8 cellular contexts compared by ENCODE assay signal in the genomic region with DNA sequence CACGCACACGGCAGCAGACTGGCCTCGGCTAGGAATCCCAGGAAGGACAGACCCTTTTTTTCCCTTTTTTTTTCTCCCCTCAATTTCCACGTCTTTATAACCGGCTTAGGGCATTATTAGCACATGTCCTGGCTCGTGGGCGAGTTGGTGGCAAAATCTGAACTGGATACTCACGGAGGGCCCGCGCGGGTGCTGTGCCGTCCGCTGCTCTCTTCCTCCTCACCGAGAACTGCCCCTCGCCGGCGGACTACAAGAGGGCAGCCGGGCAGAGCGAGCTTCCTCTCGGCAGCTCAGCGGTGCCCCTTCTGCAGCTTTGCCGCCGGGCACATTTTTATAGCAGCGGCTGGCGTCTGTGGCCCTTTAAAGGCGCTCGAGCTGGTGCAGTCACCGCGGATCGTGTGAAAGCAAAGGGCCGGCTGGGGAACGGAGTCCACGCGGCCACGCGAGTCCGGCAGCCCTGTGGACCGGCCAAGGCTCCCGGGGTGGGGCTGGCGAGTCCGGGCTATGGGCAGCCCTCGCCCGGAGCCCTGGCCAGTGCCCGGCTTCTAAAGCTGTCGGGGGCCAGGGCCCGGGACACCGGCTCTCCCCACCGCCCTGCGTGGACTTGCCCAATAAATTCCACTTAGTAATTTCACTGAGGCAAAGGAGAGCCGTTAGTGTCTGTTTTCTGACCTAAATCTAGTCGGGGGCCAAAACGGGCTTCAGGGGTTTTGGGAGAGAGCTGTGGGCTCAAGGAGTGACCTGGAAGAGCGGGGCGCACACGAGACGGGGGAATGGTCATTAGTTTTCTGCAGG. TPM values are rescaled to one million over a fixed set of nuclear protein-coding genes. Genes with fewer than 3 reads are reported as not detected.
DNase-seq lines count a peak whose midpoint lies in the region; ATAC-seq, FAIRE-seq and TF ChIP-seq lines count a peak whose summit lies in the region.

No MANE protein-coding gene starts in this region.

- TF ChIP-seq CTCF in PC-9 (conservative IDR thresholded peaks at IDR 0.05) (no peak), ascending aorta (IDR thresholded peaks at IDR 0.05) (no peak), right atrium auricular region (IDR thresholded peaks at IDR 0.05) (no peak), pancreas (IDR thresholded peaks at IDR 0.05) (no peak)

- ATAC-seq in GM21360 (IDR thresholded peaks at IDR 0.05; ENCODE audit: unreplicated experiment): peak; percentile 60
- ATAC-seq in pancreas: peak; percentile 69 to 85 (median 82)
- ATAC-seq in HG03280 (IDR thresholded peaks at IDR 0.05; ENCODE audit: unreplicated experiment): no peak

- no peaks in the 10 kb centered on the region for H3K9me2 ChIP-seq in PC-9 (ENCODE audit: insufficient read depth)

- H3K4me1 Mint-ChIP-seq in IgD-negative memory B cell: peaks cover 6 to 17% (median 15%) of the 10 kb centered on the region in 3 donors

- H3F3A ChIP-seq in PC-9 (ENCODE audit: insufficient read depth, low read depth): no peaks in the 10 kb centered on the region

- no peak for FAIRE-seq in pancreas (lab: Jason Lieb, UNC)

- POLR2A ChIA-PET in PC-9 (lab: Charles Lee; ENCODE audit: unreplicated experiment): interaction anchor here (0.6 to 0.7 kb wide), 2 partner anchors 27 to 261 kb away, joined by 3 to 5 read pairs; no protein-coding TSS in a partner anchor

- H3K27ac ChIP-seq in PC-9 (no peak overlapping the region), ascending aorta (no peak overlapping the region), right atrium auricular region (no peak overlapping the region), pancreas (no peak overlapping the region)

- WGBS in pancreas, 2 donors: 1 to 6% methylated on average over 52 to 56 of the region's 56 CpGs

- H3K9me3 ChIP-seq in PC-9 (ENCODE audit: insufficient read depth, low read depth): no peaks in the 10 kb centered on the region
- no peaks in the 10 kb centered on the region for H3K9me3 ChIP-seq in ascending aorta
- no peaks in the 10 kb centered on the region for H3K9me3 ChIP-seq in right atrium auricular region
- H3K9me3 ChIP-seq in pancreas: no peaks in the 10 kb centered on the region

- H3K4me1 ChIP-seq in PC-9 (replicated peaks; ENCODE audit: insufficient read depth) (no peaks in the 10 kb centered on the region), ascending aorta (peaks cover 11 to 12% of the 10 kb centered on the region in 2 donors), right atrium auricular region (peaks cover 0 to 38% of the 10 kb centered on the region in 2 donors), pancreas (no peaks in the 10 kb centered on the region)

- H3K4me3 Mint-ChIP-seq in IgD-negative memory B cell: peak overlapping the region; percentile 84 to 96 (median 91)

- H3K36me3 ChIP-seq in PC-9 (ENCODE audit: low read depth) (no peaks in the 10 kb centered on the region), ascending aorta (no peaks in the 10 kb centered on the region), right atrium auricular region (no peaks in the 10 kb centered on the region), pancreas (no peaks in the 10 kb centered on the region)

- H3K4me2 ChIP-seq in PC-9: peak overlapping the region; percentile 87

- H3K27me3 Mint-ChIP-seq in IgD-negative memory B cell: peaks cover 53% of the 10 kb centered on the region

- H3K4me3 ChIP-seq in PC-9: peak overlapping the region; percentile 61; the same call in 1 of the 2 replicates
- H3K4me3 ChIP-seq in ascending aorta: peak overlapping the region; percentile 60 to 79
- H3K4me3 ChIP-seq in right atrium auricular region: peak overlapping the region; percentile 47 to 56
- peak overlapping the region; percentile 18 to 55 (median 36) for H3K4me3 ChIP-seq in pancreas

- H3K27me3 ChIP-seq in PC-9 (ENCODE audit: insufficient read depth, low read depth) (peaks cover 32% of the 10 kb centered on the region; the same call in 1 of the 2 replicates), ascending aorta (peaks cover 8% of the 10 kb centered on the region), right atrium auricular region (peaks cover 13 to 32% of the 10 kb centered on the region in 2 donors), pancreas (peaks cover 7 to 51% (median 12%) of the 10 kb centered on the region in 4 donors)

- H3K79me2 ChIP-seq in PC-9 (ENCODE audit: low read depth): no peaks in the 10 kb centered on the region

- intact Hi-C loops in PC-9 (cut with micrococcal nuclease; ENCODE audit: unreplicated experiment) (no loop called here), ascending aorta (cut with DNase I) (loop anchor here (10.0 kb wide), 1 partner anchor 292 kb away; no protein-coding TSS in a partner anchor), pancreas (cut with DNase I) (no loop called here)

- H3K27ac Mint-ChIP-seq in IgD-negative memory B cell: peak overlapping the region in 1 of 3 donors; percentile 39

- no peaks in the 10 kb centered on the region for H4K20me1 ChIP-seq in PC-9 (ENCODE audit: insufficient read depth)

- in situ Hi-C loops in Caki2 (cut with HindIII; ENCODE audit: low pct_unique_long_range_greater_than_20kb, low sequenced_read_pairs): no loop called here

- H3K36me3 Mint-ChIP-seq in IgD-negative memory B cell: no peaks in the 10 kb centered on the region

- H2AFZ ChIP-seq in PC-9: peak overlapping the region; percentile 64; the same call in 1 of the 2 replicates

- BruUV-seq in PC-9 (replicated peaks; lab: Mats Ljungman, UMichigan): no TSS peak

- no peaks in the 10 kb centered on the region for H3K9me3 Mint-ChIP-seq in IgD-negative memory B cell

- CTCF ChIA-PET in PC-9 (lab: Charles Lee): no interaction called here

- DNase-seq in Caki2 (ENCODE audit: low read depth) (peak; percentile 47), PC-9 (peak; percentile 37 to 52), ascending aorta (ENCODE audit: low spot score in 2 of 2) (peak in 1 of 2 donors; percentile 76), right atrium auricular region (ENCODE audit: low spot score) (peak; percentile 60), pancreas (peak; percentile 45 to 85 (median 60))

RNA-seq across cellular contexts. Expression of a gene that starts 1.3 kb away (rescaled TPM):
- total RNA-seq in Caki2 (2014; rRNA removed; shearing (Covaris generic); ENCODE audit: low replicate concordance): not detected in 2 replicates
- polyA plus RNA-seq in IgD-negative memory B cell (not detected), pancreas (1 to 10 TPM in 1 of 2 donors, under 1 TPM in 1; 0.49 to 1.4 TPM)
- total RNA-seq in PC-9 (2021) (not detected in 2 replicates), ascending aorta (not detected), right atrium auricular region (under 1 TPM in 1 of 2 donors, not detected in 1; 0.51 TPM), pancreas (1 to 10 TPM in 2 of 6 donors, under 1 TPM in 2, not detected in 2; 0.82 to 1.5 (median 1.1) TPM)

RNA-seq across cellular contexts. Expression of a gene that starts 30.0 kb away (rescaled TPM):
- 822 and 904 TPM in 2 replicates for total RNA-seq in Caki2 (2014; rRNA removed; shearing (Covaris generic); ENCODE audit: low replicate concordance)
- polyA plus RNA-seq in IgD-negative memory B cell (883 TPM), pancreas (100 to 1,000 TPM; 592 to 955 TPM)
- total RNA-seq in PC-9 (2021) (962 and 967 TPM in 2 replicates), ascending aorta (476 TPM), right atrium auricular region (100 to 1,000 TPM; 400 to 629 TPM), pancreas (1,000 to 10,000 TPM in 3 of 6 donors, 100 to 1,000 TPM in 3; 559 to 1,221 (median 1,037) TPM)
